Comparison of ENCODE assay signal across 8 cellular contexts in genomic region chr7:127652333-127653248, GRCh38.
A peak's percentile ranks its signal among the peaks of the same experiment; 100 is the strongest.
DNase-seq lines count a peak whose midpoint lies in the region; ATAC-seq lines count a peak whose summit lies in the region.

No MANE protein-coding gene starts in this region.

- H3K4me3 Mint-ChIP-seq in activated naive CD8-positive, alpha-beta T cell = peak overlapping the region; percentile 99

- H3K36me3 Mint-ChIP-seq in activated naive CD8-positive, alpha-beta T cell = peaks cover 13% of the 10 kb centered on the region

- H3K27me3 ChIP-seq in stomach smooth muscle (ENCODE audit: control insufficient read depth in 1 of 2, insufficient read depth in 2 of 2, low read length in 2 of 2) = no peaks in the 10 kb centered on the region

- H3K4me1 ChIP-seq in stomach smooth muscle (ENCODE audit: control insufficient read depth, insufficient read depth, low read length) = peaks cover 2% of the 10 kb centered on the region

- peak overlapping the region; percentile 89 to 94 for H3K9ac ChIP-seq in stomach smooth muscle (ENCODE audit: low read length in 2 of 2)

- H3K9me3 ChIP-seq in iPS-18c (ENCODE audit: control insufficient read depth, insufficient read depth, low read length) = no peaks in the 10 kb centered on the region
- no peaks in the 10 kb centered on the region for H3K9me3 ChIP-seq in stomach smooth muscle (ENCODE audit: control insufficient read depth in 2 of 2, low read length in 2 of 2)

- peak; percentile 15 for ATAC-seq in GM19035 (IDR thresholded peaks at IDR 0.05; ENCODE audit: unreplicated experiment)
- ATAC-seq in HG03571 (IDR thresholded peaks at IDR 0.05; ENCODE audit: unreplicated experiment) = peak; percentile 13

- H3K27ac Mint-ChIP-seq in activated naive CD8-positive, alpha-beta T cell = peak overlapping the region; percentile 95

- H3K4me1 Mint-ChIP-seq in activated naive CD8-positive, alpha-beta T cell (ENCODE audit: low read depth) = peaks cover 50% of the 10 kb centered on the region

- intact Hi-C loops in head of caudate nucleus (cut with DNase I) = loop anchor here (5.0 kb wide), 1 partner anchor 70 kb away; no protein-coding TSS in a partner anchor

- peak; percentile 24 for DNase-seq in AG08396 (ENCODE audit: low spot score)
- DNase-seq in head of caudate nucleus = no peak
- DNase-seq in NCI-H2029 (lab: John Stamatoyannopoulos, UW) = no peak

- H3K4me3 ChIP-seq in iPS-18c (ENCODE audit: insufficient read depth, low read depth, low read length) = peak overlapping the region; percentile 98
- H3K4me3 ChIP-seq in stomach smooth muscle (ENCODE audit: low read length in 2 of 2) = peak overlapping the region; percentile 95 to 99

- H3K27me3 Mint-ChIP-seq in activated naive CD8-positive, alpha-beta T cell = no peaks in the 10 kb centered on the region

- H3K36me3 ChIP-seq in stomach smooth muscle (ENCODE audit: control insufficient read depth in 2 of 2, insufficient read depth in 2 of 2, low read length in 2 of 2) = no peaks in the 10 kb centered on the region

- H3K9me3 Mint-ChIP-seq in activated naive CD8-positive, alpha-beta T cell (ENCODE audit: low read depth) = no peaks in the 10 kb centered on the region

- H3K27ac ChIP-seq in stomach smooth muscle (ENCODE audit: low read length) = peak overlapping the region; percentile 83
